In the genomic region with DNA sequence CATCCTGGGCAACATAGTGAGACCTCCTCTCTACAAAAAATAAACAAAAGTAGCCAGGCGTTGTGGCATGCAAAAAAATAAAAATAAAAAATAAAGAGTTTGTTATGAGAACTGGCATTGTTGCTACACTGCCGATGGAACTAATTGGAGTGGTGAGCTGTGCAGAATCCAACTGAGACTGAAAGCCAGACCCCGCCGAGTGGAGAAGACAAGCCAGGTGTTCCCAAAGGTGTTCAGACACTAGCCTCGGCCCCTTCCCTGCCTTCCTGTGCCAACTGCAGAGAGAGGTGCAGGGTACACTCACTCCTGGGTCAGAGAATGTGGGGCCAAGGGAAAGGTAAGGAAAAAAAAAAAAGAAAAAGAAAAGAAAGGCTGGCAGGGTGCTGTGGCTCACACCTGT, we compare ENCODE assay signal across 22 cellular contexts. TPM values are rescaled to one million over a fixed set of nuclear protein-coding genes. Genes with fewer than 3 reads are reported as not detected.
DNase-seq lines count a peak whose midpoint lies in the region; ATAC-seq, FAIRE-seq and TF ChIP-seq lines count a peak whose summit lies in the region.
"Had no signal": no experiment of that assay in that cellular context is flagged by ENCODE, and none has a peak within 500 bp of the region (broad histone marks: within the 10 kb centered on the region; RNA-seq: fewer than 3 reads in every experiment).

No MANE protein-coding gene starts in this region.

- peaks cover 11% of the 10 kb centered on the region for H3K79me2 ChIP-seq in trophoblast cell (ENCODE audit: control insufficient read depth, insufficient read depth, low read length, poor library complexity)

- H3K14ac ChIP-seq in trophoblast cell (ENCODE audit: low read length): no peak overlapping the region

- H4K91ac ChIP-seq in trophoblast cell (ENCODE audit: low read depth, low read length): peak overlapping the region; percentile 70

- POLR2A ChIA-PET in RWPE1 (lab: Yijun Ruan, JAX; ENCODE audit: low non-redundant PET): no interaction called here

- H3K4ac ChIP-seq in trophoblast cell (ENCODE audit: low read depth, low read length): no peak overlapping the region

- H3K4me3 ChIP-seq in kidney (ENCODE audit: low read length in 2 of 2) (no peak overlapping the region), trophoblast cell (ENCODE audit: low read depth, low read length) (no peak overlapping the region)
- H3K4me3 ChIP-seq: GM23248 had no signal

- H3K36me3 ChIP-seq in kidney (ENCODE audit: control insufficient read depth in 1 of 2, insufficient read depth in 2 of 2, low read length in 2 of 2) (no peaks in the 10 kb centered on the region), trophoblast cell (ENCODE audit: control insufficient read depth in 1 of 2, insufficient read depth in 2 of 2, low read length in 2 of 2) (no peaks in the 10 kb centered on the region)

- H3K4me1 ChIP-seq in kidney (ENCODE audit: control insufficient read depth in 1 of 2, insufficient read depth in 1 of 2, low read depth in 1 of 2, low read length in 2 of 2): no peaks in the 10 kb centered on the region
- H3K4me1 ChIP-seq in trophoblast cell (ENCODE audit: control insufficient read depth in 1 of 2, insufficient read depth in 2 of 2, low read length in 2 of 2): peaks cover 38 to 51% of the 10 kb centered on the region in 2 experiments

- ATAC-seq in GM18502 (IDR thresholded peaks at IDR 0.05; ENCODE audit: poor library complexity, unreplicated experiment) (no peak), HG03159 (IDR thresholded peaks at IDR 0.05; ENCODE audit: unreplicated experiment) (no peak)
- ATAC-seq: CD8-positive, alpha-beta T cell had no signal

- no peak overlapping the region for H2BK5ac ChIP-seq in trophoblast cell (ENCODE audit: low read depth, low read length, poor library complexity)

- CTCF ChIA-PET in RWPE1 (lab: Yijun Ruan, JAX): interaction anchor here (0.6 to 3.6 kb wide), 2 partner anchors 26 to 37 kb away, joined by 3 to 30 read pairs; a partner anchor contains a TSS

- no peak overlapping the region for H3K23ac ChIP-seq in trophoblast cell (ENCODE audit: low read length)

- WGBS in trophoblast cell (ENCODE audit: extremely low coverage, insufficient coverage, insufficient read length): no CpG with 5 or more reads among the region's 5 CpGs

- no peaks in the 10 kb centered on the region for H3K9me3 ChIP-seq in kidney (ENCODE audit: control insufficient read depth in 1 of 2, low read length in 2 of 2)
- H3K9me3 ChIP-seq in trophoblast cell (ENCODE audit: insufficient read depth, low read depth, low read length): peaks cover 4% of the 10 kb centered on the region
- H3K9me3 ChIP-seq: Caco-2 had no signal

- H2BK120ac ChIP-seq in trophoblast cell (ENCODE audit: insufficient read depth, low read length, poor library complexity): peak overlapping the region; percentile 18

- H2AFZ ChIP-seq in trophoblast cell (ENCODE audit: insufficient read depth, low read length, poor library complexity): no peak overlapping the region
- H2AFZ ChIP-seq: GM23248 had no signal

- DNase-seq in RWPE1 (ENCODE audit: low spot score) (no peak), kidney (peak; percentile 16), trophoblast cell (no peak)
- DNase-seq in effector CD8-positive, alpha-beta T cell (lab: John Stamatoyannopoulos, UW): no peak
- DNase-seq: C1 segment of cervical spinal cord; Caco-2; CD4-positive, CD25-positive, alpha-beta regulatory T cell; CD8-positive, alpha-beta T cell; DMS153; DND-41; GM23248; H7; HCEC 1CT had no signal

- TF ChIP-seq CTCF in RWPE1 (conservative IDR thresholded peaks at IDR 0.05; ENCODE audit: low read depth): no peak
- no peak for TF ChIP-seq CTCF in kidney (IDR thresholded peaks at IDR 0.05; ENCODE audit: borderline replicate concordance, extremely low read depth, insufficient read depth)

- H3K27ac ChIP-seq in RWPE1: peak overlapping the region; percentile 99
- H3K27ac ChIP-seq in kidney (ENCODE audit: low read depth in 2 of 2, low read length in 2 of 2): no peak overlapping the region
- H3K27ac ChIP-seq in trophoblast cell (ENCODE audit: low read depth, low read length): no peak overlapping the region
- H3K27ac ChIP-seq: GM23248 had no signal

- H3K79me1 ChIP-seq in trophoblast cell (ENCODE audit: low read length): peaks cover 49% of the 10 kb centered on the region

- no peak for FAIRE-seq in kidney (lab: Jason Lieb, UNC)
- FAIRE-seq: G401.6, GM12892, GM19239, H1 had no signal

- H3K9ac ChIP-seq in kidney (ENCODE audit: low read length in 2 of 2) (no peak overlapping the region), trophoblast cell (ENCODE audit: low read length) (no peak overlapping the region)
- H3K9ac ChIP-seq: GM23248 had no signal

- intact Hi-C loops in kidney (cut with DNase I): no loop called here

- H3K27me3 ChIP-seq in trophoblast cell (ENCODE audit: insufficient read depth, low read length): no peaks in the 10 kb centered on the region

- no peak overlapping the region for H2AK5ac ChIP-seq in trophoblast cell (ENCODE audit: low read length)

- H3K4me2 ChIP-seq in trophoblast cell (ENCODE audit: low read length): no peak overlapping the region

- peak overlapping the region; percentile 84 for H2BK12ac ChIP-seq in trophoblast cell (ENCODE audit: low read length)

- H4K8ac ChIP-seq in trophoblast cell (ENCODE audit: low read depth, low read length): no peak overlapping the region

- no peak overlapping the region for H3K18ac ChIP-seq in trophoblast cell (ENCODE audit: low read length)

- H4K12ac ChIP-seq in trophoblast cell (ENCODE audit: low read depth, low read length): no peak overlapping the region

RNA-seq across cellular contexts. Expression of a gene that starts 37.7 kb away (rescaled TPM):
- 0.31 TPM for total RNA-seq in kidney
- not detected for polyA plus RNA-seq in kidney (ENCODE audit: insufficient read depth, low read depth, low replicate concordance)
- polyA plus RNA-seq in trophoblast cell (2013): 0.05 and 0.06 TPM in 2 replicates
- total RNA-seq: A172; A673; Caco-2; CD4-positive, CD25-positive, alpha-beta regulatory T cell; CD8-positive, alpha-beta T cell; GM23248; H1; H7 had no signal
- polyA plus RNA-seq: BJ; CD4-positive, CD25-positive, alpha-beta regulatory T cell; GM23248; H1 had no signal

RNA-seq across cellular contexts. Expression of a gene that starts 38.7 kb away (rescaled TPM):
- total RNA-seq in kidney: 12.2 TPM
- polyA plus RNA-seq in kidney (ENCODE audit: insufficient read depth, low read depth, low replicate concordance): 5.1 TPM
- 95.6 and 101 TPM in 2 replicates for polyA plus RNA-seq in trophoblast cell (2013)
- total RNA-seq: CD4-positive, CD25-positive, alpha-beta regulatory T cell; CD8-positive, alpha-beta T cell had no signal
- polyA plus RNA-seq: CD4-positive, CD25-positive, alpha-beta regulatory T cell had no signal

RNA-seq across cellular contexts. Expression of a gene that starts 44.5 kb away (rescaled TPM):
- 3.5 TPM for total RNA-seq in kidney
- polyA plus RNA-seq in kidney (ENCODE audit: insufficient read depth, low read depth, low replicate concordance): 1.2 TPM
- 27.5 and 27.6 TPM in 2 replicates for polyA plus RNA-seq in trophoblast cell (2013)
- total RNA-seq: CD8-positive, alpha-beta T cell; GM23248 had no signal
- polyA plus RNA-seq: CD4-positive, CD25-positive, alpha-beta regulatory T cell had no signal

RNA-seq across cellular contexts. Expression of a gene that starts 46.2 kb away (rescaled TPM):
- 910 TPM for total RNA-seq in kidney
- 2,355 TPM for polyA plus RNA-seq in kidney (ENCODE audit: insufficient read depth, low read depth, low replicate concordance)
- polyA plus RNA-seq in trophoblast cell (2013): 3,251 and 3,406 TPM in 2 replicates

RNA-seq across cellular contexts. Expression of a gene that starts 46.3 kb away (rescaled TPM):
- total RNA-seq in kidney: 31.7 TPM
- 52.7 TPM for polyA plus RNA-seq in kidney (ENCODE audit: insufficient read depth, low read depth, low replicate concordance)
- 60.3 and 60.7 TPM in 2 replicates for polyA plus RNA-seq in trophoblast cell (2013)
